ENCODE assay signal across 25 cellular contexts in genomic region chr20:33434434-33434833, GRCh38. TPM values are rescaled to one million over a fixed set of nuclear protein-coding genes. Genes with fewer than 3 reads are reported as not detected.
A peak's percentile ranks its signal among the peaks of the same experiment; 100 is the strongest.
DNase-seq lines count a peak whose midpoint lies in the region; ATAC-seq and TF ChIP-seq lines count a peak whose summit lies in the region.
"Had no signal": no experiment of that assay in that cellular context is flagged by ENCODE, and none has a peak within 500 bp of the region (broad histone marks: within the 10 kb centered on the region; RNA-seq: fewer than 3 reads in every experiment).

No MANE protein-coding gene starts in this region.

- peak overlapping the region; percentile 64 to 81 (median 77) for H3K9ac ChIP-seq in skeletal muscle tissue (ENCODE audit: low read depth in 1 of 3, low read length in 3 of 3)

- H3K36me3 ChIP-seq in right atrium auricular region, result peaks cover 5% of the 10 kb centered on the region
- peaks cover 10 to 18% (median 11%) of the 10 kb centered on the region in 3 donors for H3K36me3 ChIP-seq in skeletal muscle tissue (ENCODE audit: control insufficient read depth in 3 of 3, insufficient read depth in 3 of 3, low read length in 3 of 3)
- H3K36me3 ChIP-seq: lower lobe of right lung, ovary had no signal

- H3K4me1 ChIP-seq in right atrium auricular region, result peaks cover 0 to 54% of the 10 kb centered on the region in 2 donors
- peaks cover 46 to 56% (median 53%) of the 10 kb centered on the region in 3 donors for H3K4me1 ChIP-seq in skeletal muscle tissue (ENCODE audit: control insufficient read depth in 3 of 3, insufficient read depth in 3 of 3, low read length in 3 of 3)
- H3K4me1 ChIP-seq: lower lobe of right lung had no signal

- TF ChIP-seq CTCF in right atrium auricular region (IDR thresholded peaks at IDR 0.05), result no peak

- H3K9me3 ChIP-seq in right atrium auricular region (no peaks in the 10 kb centered on the region), skeletal muscle tissue (ENCODE audit: control insufficient read depth in 3 of 3, low read length in 3 of 3) (no peaks in the 10 kb centered on the region)
- H3K9me3 ChIP-seq: lower lobe of right lung, ovary had no signal

- DNase-seq in right atrium auricular region (ENCODE audit: low spot score) (no peak), left cardiac atrium (no peak), fibroblast of gingiva (ENCODE audit: low read depth) (peak; percentile 37)
- no peak for DNase-seq in activated CD8-positive, alpha-beta memory T cell treated with anti-CD3 and anti-CD28 coated beads, Interleukin-2, amount 50 U/mL, for 4 hours
- DNase-seq: activated CD4-positive, alpha-beta T cell treated with anti-CD3 and anti-CD28 coated beads for 48 hours; activated gamma-delta T cell treated with Interleukin-2 at 50 U/mL for 16 hours; activated T-cell treated with anti-CD3 and anti-CD28 coated beads, Interleukin-2, amount 50 U/mL, for 4 hours; amniotic stem cell; CD8-positive, alpha-beta memory T cell; dermis blood vessel endothelial cell; DMS53; islet precursor cell; lower lobe of right lung; MV-4-11; NCI-H146; OCI-M1; ovary; retina; stimulated activated CD4-positive, alpha-beta T cell treated with anti-CD3 and anti-CD28 coated beads, Interleukin-2, amount 100 ng/mL, for 48 hours had no signal

- H3K27ac ChIP-seq in right atrium auricular region (peak overlapping the region; percentile 86 to 93), skeletal muscle tissue (ENCODE audit: low read depth, low read length) (peak overlapping the region; percentile 95)
- H3K27ac ChIP-seq: lower lobe of right lung, ovary, VCaP had no signal

- ATAC-seq in left cardiac atrium (no peak), HG02678 (IDR thresholded peaks at IDR 0.05; ENCODE audit: unreplicated experiment) (no peak), GM18858 (IDR thresholded peaks at IDR 0.05; ENCODE audit: unreplicated experiment) (no peak), GM18867 (IDR thresholded peaks at IDR 0.05; ENCODE audit: unreplicated experiment) (no peak)
- ATAC-seq: activated T-cell treated with anti-CD3 and anti-CD28 coated beads, Interleukin-2, amount 50 U/mL, for 4 hours; natural killer cell treated with Interleukin-12 subunit alpha and Interleukin-12 subunit beta and Interleukin-15 and Interleukin-18, amount 100 ng/mL, for 72 hours had no signal

- H3K4me3 ChIP-seq in right atrium auricular region (no peak overlapping the region), skeletal muscle tissue (ENCODE audit: low read length in 3 of 3) (peak overlapping the region in 1 of 3 donors; percentile 1)
- H3K4me3 ChIP-seq: lower lobe of right lung, ovary had no signal

- intact Hi-C loops in left cardiac atrium (cut with DNase I), result no loop called here

- H3K27me3 ChIP-seq in right atrium auricular region (no peaks in the 10 kb centered on the region), skeletal muscle tissue (ENCODE audit: control insufficient read depth in 3 of 3, insufficient read depth in 3 of 3, low read length in 3 of 3) (no peaks in the 10 kb centered on the region)
- H3K27me3 ChIP-seq: ovary had no signal

RNA-seq across cellular contexts. Expression of gene SNTA1, which starts 9.1 kb away (rescaled TPM):
- 100 to 1,000 TPM; 183 to 295 TPM for total RNA-seq in right atrium auricular region
- total RNA-seq in left cardiac atrium, result 100 to 1,000 TPM; 134 to 148 TPM
- 36.5 TPM for total RNA-seq in skeletal muscle tissue

RNA-seq across cellular contexts. Expression of gene CDK5RAP1, which starts 33.1 kb away (rescaled TPM):
- total RNA-seq in right atrium auricular region, result 10 to 100 TPM; 13.9 to 22.8 TPM
- total RNA-seq in left cardiac atrium, result 10 to 100 TPM; 19.4 to 25.0 TPM
- total RNA-seq in skeletal muscle tissue, result 20.4 TPM

RNA-seq across cellular contexts. Expression of gene CBFA2T2, which starts 55.5 kb away (rescaled TPM):
- 10 to 100 TPM in 1 of 2 donors, 1 to 10 TPM in 1; 9.8 to 10.4 TPM for total RNA-seq in right atrium auricular region
- total RNA-seq in left cardiac atrium, result 10 to 100 TPM in 1 of 2 donors, 1 to 10 TPM in 1; 8.3 to 10.7 TPM
- 10.4 TPM for total RNA-seq in skeletal muscle tissue
